16 cellular contexts compared by ENCODE assay signal in genomic region chr10:63825111-63825510, GRCh38.
"Had no signal": no experiment of that assay in that cellular context is flagged by ENCODE, and none has a peak within 500 bp of the region (broad histone marks: within the 10 kb centered on the region; RNA-seq: fewer than 3 reads in every experiment).

No MANE protein-coding gene starts in this region.

- H3K27ac Mint-ChIP-seq: activated CD4-positive, alpha-beta T cell treated with anti-CD3 and anti-CD28 coated beads, Interleukin-2, amount 10 ng/mL, durations not matched to agents 7 days and 5 days; activated T-helper 1 cell treated with anti-CD3 and anti-CD28 coated beads, Interleukin-12 subunit alpha, Interleukin-12 subunit beta, Interleukin-2, Interleukin-4 antibody, amounts not matched to agents 30 ng/mL and 10 ng/mL and 1 ng/mL, durations not matched to agents 14 hours and 24 hours and 36 hours; immature natural killer cell had no signal

- H3K27me3 ChIP-seq: neutrophil, right atrium auricular region had no signal

- H3K4me1 Mint-ChIP-seq: activated CD4-positive, alpha-beta T cell treated with anti-CD3 and anti-CD28 coated beads, Interleukin-2, amount 10 ng/mL, durations not matched to agents 7 days and 5 days; immature natural killer cell; naive thymus-derived CD4-positive, alpha-beta T cell had no signal

- ATAC-seq: heart left ventricle; naive thymus-derived CD4-positive, alpha-beta T cell had no signal

- DNase-seq: activated CD4-positive, alpha-beta T cell treated with anti-CD3 and anti-CD28 coated beads, Interleukin-2, amount 10 ng/mL, durations not matched to agents 7 days and 5 days; activated naive CD4-positive, alpha-beta T cell; caudate nucleus; heart left ventricle; immature natural killer cell; naive thymus-derived CD4-positive, alpha-beta T cell; stimulated activated CD4-positive, alpha-beta T cell treated with anti-CD3 and anti-CD28 coated beads, Interleukin-15, amount 100 ng/mL, for 24 hours; stimulated activated CD4-positive, alpha-beta T cell treated with anti-CD3 and anti-CD28 coated beads, Interleukin-4, amount 100 ng/mL, for 1 hour; stimulated activated naive CD4-positive, alpha-beta T cell treated with Interleukin-2 at 50 U/mL for 16 hours; T-helper 2 cell; trophoblast cell had no signal

- H3K4me3 Mint-ChIP-seq: activated CD4-positive, alpha-beta T cell treated with anti-CD3 and anti-CD28 coated beads, Interleukin-2, amount 10 ng/mL, durations not matched to agents 7 days and 5 days; activated T-helper 1 cell treated with anti-CD3 and anti-CD28 coated beads, Interleukin-12 subunit alpha, Interleukin-12 subunit beta, Interleukin-2, Interleukin-4 antibody, amounts not matched to agents 30 ng/mL and 10 ng/mL and 1 ng/mL, durations not matched to agents 14 hours and 24 hours and 36 hours; immature natural killer cell; naive thymus-derived CD4-positive, alpha-beta T cell had no signal

- H3K36me3 Mint-ChIP-seq: immature natural killer cell; naive thymus-derived CD4-positive, alpha-beta T cell had no signal

- H3K9me3 ChIP-seq: neutrophil had no signal

- H3K36me3 ChIP-seq: heart left ventricle, neutrophil, right atrium auricular region had no signal

- H3K27ac ChIP-seq: coronary artery, heart left ventricle, neutrophil, right atrium auricular region had no signal

- H3K9me3 Mint-ChIP-seq: activated CD4-positive, alpha-beta T cell treated with anti-CD3 and anti-CD28 coated beads, Interleukin-2, amount 10 ng/mL, durations not matched to agents 7 days and 5 days; activated T-helper 1 cell treated with anti-CD3 and anti-CD28 coated beads, Interleukin-12 subunit alpha, Interleukin-12 subunit beta, Interleukin-2, Interleukin-4 antibody, amounts not matched to agents 30 ng/mL and 10 ng/mL and 1 ng/mL, durations not matched to agents 14 hours and 24 hours and 36 hours had no signal

- H3K4me1 ChIP-seq: heart left ventricle, right atrium auricular region had no signal

- H3K4me3 ChIP-seq: coronary artery, heart left ventricle, right atrium auricular region, skin epidermis had no signal
